8 cellular contexts compared by ENCODE assay signal in the genomic region with DNA sequence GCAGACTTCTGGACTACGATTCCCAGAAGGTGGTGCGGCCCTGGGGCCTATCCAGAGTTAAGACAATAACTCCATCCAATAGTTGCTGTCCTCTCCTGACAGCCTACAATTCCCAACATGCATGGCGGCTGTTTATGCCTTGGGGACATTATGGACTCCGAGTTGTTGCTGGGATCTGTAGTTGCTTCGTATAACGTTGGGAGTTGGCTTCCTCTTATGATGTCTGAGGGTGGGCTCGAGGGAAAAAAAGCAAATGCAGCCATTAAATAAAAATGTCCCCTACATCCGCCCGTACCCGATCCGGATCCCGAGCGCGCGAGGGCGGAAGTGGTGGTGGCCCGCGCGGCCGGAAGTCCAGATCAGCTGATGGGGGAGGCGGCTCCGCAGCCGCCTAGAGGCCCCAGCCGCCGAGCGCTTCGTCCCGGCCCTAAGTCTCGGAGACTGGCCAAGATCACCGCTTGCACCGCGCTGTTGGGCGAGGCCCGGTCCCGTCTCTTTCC. TPM values are rescaled to one million over a fixed set of nuclear protein-coding genes. Genes with fewer than 3 reads are reported as not detected.
DNase-seq lines count a peak whose midpoint lies in the region; ATAC-seq, FAIRE-seq and TF ChIP-seq lines count a peak whose summit lies in the region.

A gene with protein sequence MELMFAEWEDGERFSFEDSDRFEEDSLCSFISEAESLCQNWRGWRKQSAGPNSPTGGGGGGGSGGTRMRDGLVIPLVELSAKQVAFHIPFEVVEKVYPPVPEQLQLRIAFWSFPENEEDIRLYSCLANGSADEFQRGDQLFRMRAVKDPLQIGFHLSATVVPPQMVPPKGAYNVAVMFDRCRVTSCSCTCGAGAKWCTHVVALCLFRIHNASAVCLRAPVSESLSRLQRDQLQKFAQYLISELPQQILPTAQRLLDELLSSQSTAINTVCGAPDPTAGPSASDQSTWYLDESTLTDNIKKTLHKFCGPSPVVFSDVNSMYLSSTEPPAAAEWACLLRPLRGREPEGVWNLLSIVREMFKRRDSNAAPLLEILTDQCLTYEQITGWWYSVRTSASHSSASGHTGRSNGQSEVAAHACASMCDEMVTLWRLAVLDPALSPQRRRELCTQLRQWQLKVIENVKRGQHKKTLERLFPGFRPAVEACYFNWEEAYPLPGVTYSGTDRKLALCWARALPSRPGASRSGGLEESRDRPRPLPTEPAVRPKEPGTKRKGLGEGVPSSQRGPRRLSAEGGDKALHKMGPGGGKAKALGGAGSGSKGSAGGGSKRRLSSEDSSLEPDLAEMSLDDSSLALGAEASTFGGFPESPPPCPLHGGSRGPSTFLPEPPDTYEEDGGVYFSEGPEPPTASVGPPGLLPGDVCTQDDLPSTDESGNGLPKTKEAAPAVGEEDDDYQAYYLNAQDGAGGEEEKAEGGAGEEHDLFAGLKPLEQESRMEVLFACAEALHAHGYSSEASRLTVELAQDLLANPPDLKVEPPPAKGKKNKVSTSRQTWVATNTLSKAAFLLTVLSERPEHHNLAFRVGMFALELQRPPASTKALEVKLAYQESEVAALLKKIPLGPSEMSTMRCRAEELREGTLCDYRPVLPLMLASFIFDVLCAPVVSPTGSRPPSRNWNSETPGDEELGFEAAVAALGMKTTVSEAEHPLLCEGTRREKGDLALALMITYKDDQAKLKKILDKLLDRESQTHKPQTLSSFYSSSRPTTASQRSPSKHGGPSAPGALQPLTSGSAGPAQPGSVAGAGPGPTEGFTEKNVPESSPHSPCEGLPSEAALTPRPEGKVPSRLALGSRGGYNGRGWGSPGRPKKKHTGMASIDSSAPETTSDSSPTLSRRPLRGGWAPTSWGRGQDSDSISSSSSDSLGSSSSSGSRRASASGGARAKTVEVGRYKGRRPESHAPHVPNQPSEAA (N-terminal part only) (plus strand): TSS at position 386 of the 500 bp plus-strand sequence. CDS start 273 bp downstream, outside the sequence.

- H3K9ac ChIP-seq in iPS-20b (ENCODE audit: low read depth, low read length): peak within 1 kb of the TSS; percentile 76; the same call in 1 of the 2 replicates

- peaks cover 13% of the 10 kb centered on the region for H3K4me1 ChIP-seq in iPS-20b (ENCODE audit: insufficient read depth, low read length)

- H3K9me3 ChIP-seq in iPS-20b (ENCODE audit: insufficient read depth, low read depth, low read length): no peaks in the 10 kb centered on the region

- peak; percentile 75 for ATAC-seq in GM18907 (IDR thresholded peaks at IDR 0.05; ENCODE audit: unreplicated experiment)
- ATAC-seq in HG03159 (IDR thresholded peaks at IDR 0.05; ENCODE audit: unreplicated experiment): peak; percentile 76

- POLR2A ChIA-PET in AG04449 (lab: Yijun Ruan, JAX): interaction anchor here (0.7 to 1.8 kb wide), 6 partner anchors 10 to 31 kb away, joined by 3 to 14 read pairs (median 6); a partner anchor contains a TSS

- TF ChIP-seq CTCF in AG04449 (IDR thresholded peaks at IDR 0.05; ENCODE audit: insufficient read depth, low read length, missing control alignments) (no peak), WI38 (IDR thresholded peaks at IDR 0.05; ENCODE audit: low read depth, low read length) (no peak), bronchial epithelial cell (IDR thresholded peaks at IDR 0.05; ENCODE audit: insufficient read depth, low read length, severe bottlenecking) (peak; percentile 7)

- H3K36me3 ChIP-seq in bronchial epithelial cell (ENCODE audit: control insufficient read depth, insufficient read depth, low read length) (peaks cover 15% of the 10 kb centered on the region), iPS-20b (ENCODE audit: insufficient read depth, low read depth, low read length) (peaks cover 11% of the 10 kb centered on the region)

- peak within 1 kb of the TSS; percentile 89 for H3K4me3 ChIP-seq in AG04449 (ENCODE audit: low read depth, low read length)
- peak within 1 kb of the TSS; percentile 91 for H3K4me3 ChIP-seq in WI38 (ENCODE audit: low read depth, low read length)
- peak within 1 kb of the TSS; percentile 91 for H3K4me3 ChIP-seq in bronchial epithelial cell (ENCODE audit: low read depth, low read length)
- peak within 1 kb of the TSS; percentile 91 for H3K4me3 ChIP-seq in iPS-20b (ENCODE audit: low read length)
- peak within 1 kb of the TSS; percentile 70 to 99 (median 89) for H3K4me3 ChIP-seq in skin epidermis

- H3K27ac ChIP-seq in iPS-20b (ENCODE audit: low read length): no peak within 1 kb of the TSS
- peak within 1 kb of the TSS; percentile 86 to 98 (median 92) for H3K27ac ChIP-seq in skin epidermis

- H3K27me3 ChIP-seq in bronchial epithelial cell (ENCODE audit: control insufficient read depth, insufficient read depth, low read length): no peaks in the 10 kb centered on the region
- no peaks in the 10 kb centered on the region for H3K27me3 ChIP-seq in iPS-20b (ENCODE audit: insufficient read depth, low read length)

- CTCF ChIA-PET in AG04449 (lab: Yijun Ruan, JAX): interaction anchor here (0.9 to 1.7 kb wide), 4 partner anchors 12 to 94 kb away, joined by 3 to 6 read pairs (median 3); a partner anchor contains a TSS

- DNase-seq in AG04449 (ENCODE audit: low read depth, low spot score) (peak; percentile 79), NCI-H2227 treated with DMSO at 0.1 percent for 48 hours (lab: John Stamatoyannopoulos, UW) (peak; percentile 73), bronchial epithelial cell (ENCODE audit: low read depth) (peak; percentile 91)

- no peak for FAIRE-seq in bronchial epithelial cell (lab: Jason Lieb, UNC)

RNA-seq across cellular contexts. Expression of the gene that starts here (rescaled TPM):
- total RNA-seq in bronchial epithelial cell: 27.1 and 43.1 TPM in 2 replicates
